15 cellular contexts compared by ENCODE assay signal in the genomic region with DNA sequence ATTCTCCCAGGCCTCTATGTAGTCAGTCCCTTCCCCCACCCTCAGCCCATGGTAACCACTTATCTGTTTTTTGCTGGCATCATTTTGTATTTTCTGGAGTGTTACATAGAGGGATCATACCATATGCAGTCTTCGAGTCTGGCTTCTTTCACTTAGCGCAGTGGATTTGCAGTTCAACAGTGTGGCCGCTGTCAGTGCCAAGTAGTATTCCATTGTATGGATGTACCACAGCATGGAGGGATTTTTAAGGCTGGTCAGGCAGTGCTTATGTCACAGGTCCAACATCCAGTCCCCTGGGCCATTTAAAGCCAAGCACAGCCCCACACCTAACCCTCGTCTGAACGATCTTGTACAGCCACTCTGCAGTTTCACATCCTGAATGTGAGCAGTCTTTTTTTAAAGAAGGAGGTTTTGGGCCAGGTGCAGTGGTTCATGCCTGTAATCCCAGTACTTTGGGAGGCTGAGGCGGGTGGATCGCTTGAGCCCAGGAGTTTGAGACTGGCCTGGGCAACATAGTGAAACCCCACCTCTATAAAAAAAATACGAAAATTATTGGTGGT.
A peak's percentile ranks its signal among the peaks of the same experiment; 100 is the strongest.
DNase-seq lines count a peak whose midpoint lies in the region; ATAC-seq and TF ChIP-seq lines count a peak whose summit lies in the region.
"Had no signal": no experiment of that assay in that cellular context is flagged by ENCODE, and none has a peak within 500 bp of the region (broad histone marks: within the 10 kb centered on the region; RNA-seq: fewer than 3 reads in every experiment).

No MANE protein-coding gene starts in this region.

- DNase-seq in GM12865 (ENCODE audit: low read depth) (peak; percentile 67), H9 (no peak), OCI-LY7 (ENCODE audit: low spot score) (peak; percentile 82), sigmoid colon (peak; percentile 36), amniotic stem cell (lab: John Stamatoyannopoulos, UW) (no peak), G401 (ENCODE audit: low spot score) (no peak), left lobe of liver (ENCODE audit: low spot score) (no peak)
- DNase-seq: activated CD4-positive, alpha-beta memory T cell treated with anti-CD3 and anti-CD28 coated beads for 36 hours; activated T-cell treated with anti-CD3 and anti-CD28 coated beads, Interleukin-2, amount 50 U/mL, for 4 hours; dorsolateral prefrontal cortex; glutamatergic neuron; mammary epithelial cell; NCI-H187; NCI-H446 had no signal

- H2BK20ac ChIP-seq in H9 (ENCODE audit: low read depth, low read length, poor library complexity, severe bottlenecking): no peak overlapping the region

- ATAC-seq in left lobe of liver: no peak
- ATAC-seq: activated T-cell treated with anti-CD3 and anti-CD28 coated beads, Interleukin-2, amount 50 U/mL, for 4 hours had no signal

- H3K9me3 ChIP-seq in H9 (ENCODE audit: control insufficient read depth, low read depth, low read length): no peaks in the 10 kb centered on the region
- no peaks in the 10 kb centered on the region for H3K9me3 ChIP-seq in OCI-LY7 (ENCODE audit: low read length)
- no peaks in the 10 kb centered on the region for H3K9me3 ChIP-seq in sigmoid colon

- H2BK12ac ChIP-seq in H9 (ENCODE audit: insufficient read length, low read depth, low read length): no peak overlapping the region

- no peak overlapping the region for H3K23ac ChIP-seq in H9 (ENCODE audit: insufficient read length, low read depth, low read length)

- POLR2A ChIA-PET in OCI-LY7 (lab: Charles Lee): no interaction called here

- H2BK15ac ChIP-seq in H9 (ENCODE audit: low read depth, low read length): no peak overlapping the region

- no peak overlapping the region for H2BK5ac ChIP-seq in H9 (ENCODE audit: insufficient read length, low read length)

- H3K9me3 Mint-ChIP-seq in H9: peaks cover 3 to 4% of the 10 kb centered on the region in 2 experiments; a peak in 4 of 5 replicates
- H3K9me3 Mint-ChIP-seq: activated CD4-positive, alpha-beta memory T cell treated with anti-CD3 and anti-CD28 coated beads for 36 hours; activated T-cell treated with anti-CD3 and anti-CD28 coated beads, Interleukin-2, amount 50 U/mL, for 4 hours; neural crest cell had no signal

- H4K20me1 ChIP-seq in H9 (ENCODE audit: control insufficient read depth, insufficient read depth, insufficient read length) (no peaks in the 10 kb centered on the region), OCI-LY7 (ENCODE audit: insufficient read depth, low read length) (peaks cover 13% of the 10 kb centered on the region; the same call in 1 of the 2 replicates)

- H3K14ac ChIP-seq in H9 (ENCODE audit: insufficient read depth, low read length): no peak overlapping the region

- no peak overlapping the region for H4K8ac ChIP-seq in H9 (replicated peaks; ENCODE audit: insufficient read length, low read depth, low read length)

- no peaks in the 10 kb centered on the region for H3K9me2 ChIP-seq in OCI-LY7 (ENCODE audit: insufficient read depth, low read length)

- H4K91ac ChIP-seq in H9 (ENCODE audit: insufficient read length, low read depth, low read length): no peak overlapping the region

- TF ChIP-seq EP300 in sigmoid colon (IDR thresholded peaks at IDR 0.05): no peak

- peaks cover 11% of the 10 kb centered on the region for H3K23me2 ChIP-seq in H9 (ENCODE audit: insufficient read length, low read depth, low read length, poor library complexity, severe bottlenecking)

- no peak overlapping the region; a peak in 1 of 5 replicates for H3K4me3 Mint-ChIP-seq in H9
- H3K4me3 Mint-ChIP-seq: activated CD4-positive, alpha-beta memory T cell treated with anti-CD3 and anti-CD28 coated beads for 36 hours; activated T-cell treated with anti-CD3 and anti-CD28 coated beads, Interleukin-2, amount 50 U/mL, for 4 hours; neural crest cell had no signal

- H3K4me2 ChIP-seq in H9 (ENCODE audit: insufficient read depth, insufficient read length, low read length): no peak overlapping the region
- peak overlapping the region; percentile 76 for H3K4me2 ChIP-seq in OCI-LY7 (ENCODE audit: low read length)

- H4K5ac ChIP-seq in H9 (ENCODE audit: insufficient read length, low read depth, low read length): no peak overlapping the region

- no peak overlapping the region; a peak in 1 of 7 replicates for H3K27ac Mint-ChIP-seq in H9
- H3K27ac Mint-ChIP-seq: activated CD4-positive, alpha-beta memory T cell treated with anti-CD3 and anti-CD28 coated beads for 36 hours had no signal

- no peak overlapping the region for H3K56ac ChIP-seq in H9 (ENCODE audit: insufficient read length, low read depth, low read length)

- no peak overlapping the region for H3K4ac ChIP-seq in H9 (ENCODE audit: low read depth, low read length)

- no peak overlapping the region for H3K18ac ChIP-seq in H9 (ENCODE audit: insufficient read length, low read depth, low read length)

- CTCF ChIA-PET in OCI-LY7 (lab: Charles Lee; ENCODE audit: unreplicated experiment): no interaction called here

- H3K27ac ChIP-seq in H9 (ENCODE audit: insufficient read length, low read depth, low read length): no peak overlapping the region
- H3K27ac ChIP-seq in OCI-LY7 (ENCODE audit: low read depth, low read length, poor library complexity, severe bottlenecking): peak overlapping the region; percentile 72
- H3K27ac ChIP-seq in sigmoid colon: peak overlapping the region in 3 of 4 donors; percentile 82 to 93 (median 86)
- H3K27ac ChIP-seq: dorsolateral prefrontal cortex had no signal

- no peak overlapping the region for H3T11ph ChIP-seq in H9 (ENCODE audit: low read length)

- peak overlapping the region; percentile 62 for H2AK5ac ChIP-seq in H9 (ENCODE audit: insufficient read length, low read length)

- H3K79me1 ChIP-seq in H9 (ENCODE audit: insufficient read depth, low read depth, low read length, poor library complexity, severe bottlenecking): no peaks in the 10 kb centered on the region

- no peak overlapping the region for H2BK120ac ChIP-seq in H9 (ENCODE audit: low read depth, low read length, poor library complexity, severe bottlenecking)

- TF ChIP-seq CTCF in GM12865 (IDR thresholded peaks at IDR 0.05; ENCODE audit: insufficient read depth, low read depth, low read length, missing control alignments) (no peak), H9 (conservative IDR thresholded peaks at IDR 0.05) (no peak), OCI-LY7 (conservative IDR thresholded peaks at IDR 0.05; ENCODE audit: low read length) (no peak), sigmoid colon (IDR thresholded peaks at IDR 0.05) (no peak)

- peaks cover 59 to 68% of the 10 kb centered on the region in 2 experiments for H3K4me1 Mint-ChIP-seq in H9

- H3K4me3 ChIP-seq in GM12865 (ENCODE audit: low read depth, low read length): no peak overlapping the region
- no peak overlapping the region for H3K4me3 ChIP-seq in OCI-LY7 (ENCODE audit: low read depth, low read length, poor library complexity, severe bottlenecking)
- no peak overlapping the region for H3K4me3 ChIP-seq in sigmoid colon
- H3K4me3 ChIP-seq: dorsolateral prefrontal cortex had no signal

- no peak overlapping the region for H3K9ac ChIP-seq in H9 (ENCODE audit: extremely low read depth, insufficient read length, low read length)

- H3K36me3 ChIP-seq in OCI-LY7 (ENCODE audit: insufficient read depth, low read length) (peaks cover 50% of the 10 kb centered on the region), sigmoid colon (no peaks in the 10 kb centered on the region)

- H3K27me3 ChIP-seq in H9 (ENCODE audit: insufficient read depth, low read length) (no peaks in the 10 kb centered on the region), sigmoid colon (no peaks in the 10 kb centered on the region)
- H3K27me3 ChIP-seq: dorsolateral prefrontal cortex had no signal

- H3K36me3 Mint-ChIP-seq in H9 (ENCODE audit: insufficient read depth in 1 of 3, low read depth in 3 of 3): peaks cover 7 to 15% (median 12%) of the 10 kb centered on the region in 3 experiments; a peak in 6 of 7 replicates
- H3K36me3 Mint-ChIP-seq: activated CD4-positive, alpha-beta memory T cell treated with anti-CD3 and anti-CD28 coated beads for 36 hours had no signal

- intact Hi-C loops in OCI-LY7 (cut with micrococcal nuclease; ENCODE audit: unreplicated experiment): loop anchor here (5.0 kb wide), 2 partner anchors 93 to 122 kb away; a partner anchor contains a TSS
- intact Hi-C loops in sigmoid colon (cut with DNase I): no loop called here

- TF ChIP-seq POLR2A in sigmoid colon (IDR thresholded peaks at IDR 0.05): no peak

- H3K27me3 Mint-ChIP-seq in H9 (ENCODE audit: low read depth): no peaks in the 10 kb centered on the region
- H3K27me3 Mint-ChIP-seq: activated CD4-positive, alpha-beta memory T cell treated with anti-CD3 and anti-CD28 coated beads for 36 hours had no signal

- in situ Hi-C loops in G401 (cut with HindIII; ENCODE audit: low sequenced_read_pairs): loop anchor here (5.0 kb wide), 2 partner anchors 42 to 93 kb away; no protein-coding TSS in a partner anchor

- H3K79me2 ChIP-seq in H9 (ENCODE audit: insufficient read depth, low read length) (peaks cover 5% of the 10 kb centered on the region; the same call in 1 of the 2 replicates), OCI-LY7 (ENCODE audit: insufficient read depth, low read depth, low read length) (peaks cover 96% of the 10 kb centered on the region)

- H3K4me1 ChIP-seq in H9 (ENCODE audit: insufficient read depth, low read length) (peaks cover 17% of the 10 kb centered on the region), OCI-LY7 (ENCODE audit: insufficient read depth, low read length, poor library complexity, severe bottlenecking) (peaks cover 95% of the 10 kb centered on the region), sigmoid colon (peaks cover 0 to 92% (median 81%) of the 10 kb centered on the region in 4 donors)

- H2AFZ ChIP-seq in H9 (ENCODE audit: low read length) (no peak overlapping the region), OCI-LY7 (ENCODE audit: low read length) (no peak overlapping the region)

- no TSS peak for BruUV-seq in OCI-LY7 (replicated peaks; lab: Mats Ljungman, UMichigan)

- WGBS in H9 (ENCODE audit: extremely low coverage, insufficient read length, low lambda C conversion rate): no CpG with 5 or more reads among the region's 8 CpGs
- WGBS in sigmoid colon, 2 donors: 84 to 92% methylated on average over 8 of the region's 8 CpGs

Comparison
In these comparisons a context has a peak if more than half of its experiments do, and no peak if none do; other contexts are left out.
1. DNase-seq: peak in GM12865 (single experiment), OCI-LY7 (single experiment) and sigmoid colon (single experiment); none in H9 (single experiment), amniotic stem cell (single experiment), G401 (single experiment) and left lobe of liver (single experiment).